Comparison of ENCODE assay signal across 12 cellular contexts in genomic region chr15:96037584-96037983, GRCh38.
DNase-seq lines count a peak whose midpoint lies in the region; ATAC-seq, FAIRE-seq and TF ChIP-seq lines count a peak whose summit lies in the region.
"Had no signal": no experiment of that assay in that cellular context is flagged by ENCODE, and none has a peak within 500 bp of the region (broad histone marks: within the 10 kb centered on the region; RNA-seq: fewer than 3 reads in every experiment).

No MANE protein-coding gene starts in this region.

- RAD21 ChIA-PET in GM12878 (lab: Charles Lee; ENCODE audit: unreplicated experiment), result interaction anchor here (1.2 to 4.8 kb wide), 10 partner anchors 9 to 749 kb away, joined by 4 to 22 read pairs (median 8); no protein-coding TSS in a partner anchor

- POLR2A ChIA-PET in GM12878 (lab: Charles Lee), result interaction anchor here (0.6 to 1.4 kb wide), 3 partner anchors 11 to 417 kb away, joined by 3 to 8 read pairs (median 5); no protein-coding TSS in a partner anchor

- H2AFZ ChIP-seq in GM12878 (ENCODE audit: control insufficient read depth, low read depth, low read length), result no peak overlapping the region

- TF ChIP-seq RAD21 in GM12878 (IDR thresholded peaks at IDR 0.05; ENCODE audit: insufficient read depth, low read depth, low read length), result peak; percentile 10; the same call in 1 of the 2 replicates

- peak overlapping the region; percentile 6; the same call in 1 of the 2 replicates for H3K27ac ChIP-seq in GM12878 (ENCODE audit: control insufficient read depth, insufficient read depth)
- no peak overlapping the region for H3K27ac ChIP-seq in adrenal gland
- H3K27ac ChIP-seq in ovary, result no peak overlapping the region

- SMC1A ChIA-PET in GM12878 (lab: Charles Lee; ENCODE audit: uncharacterized antibody, unreplicated experiment), result interaction anchor here (0.6 to 4.0 kb wide), 20 partner anchors 10 to 420 kb away, joined by 3 to 28 read pairs (median 5); no protein-coding TSS in a partner anchor

- intact Hi-C loops in GM12878 (cut with micrococcal nuclease; ENCODE audit: unreplicated experiment), result loop anchor here (1.0 to 5.0 kb wide), 3 partner anchors 21 to 780 kb away; no protein-coding TSS in a partner anchor
- intact Hi-C loops in adrenal gland (cut with DNase I), result no loop called here
- intact Hi-C loops in ovary (cut with DNase I), result no loop called here

- H3K27me3 ChIP-seq in GM12878 (replicated peaks in 1 of 2; ENCODE audit: control insufficient read depth in 2 of 2, insufficient read depth in 2 of 2, low read length in 1 of 2) (no peaks in the 10 kb centered on the region), adrenal gland (peaks cover 8% of the 10 kb centered on the region), ovary (no peaks in the 10 kb centered on the region)

- TF ChIP-seq POLR2A in GM12878 (IDR thresholded peaks at IDR 0.05; ENCODE audit: low read depth, low read length) (no peak), adrenal gland (IDR thresholded peaks at IDR 0.05) (no peak), ovary (IDR thresholded peaks at IDR 0.05) (no peak)

- H3K9ac ChIP-seq in GM12878 (ENCODE audit: control insufficient read depth, insufficient read depth, low read length), result no peak overlapping the region

- TF ChIP-seq EP300 in GM12878 (IDR thresholded peaks at IDR 0.05; ENCODE audit: borderline replicate concordance in 1 of 2, control insufficient read depth in 1 of 2, low read depth in 2 of 2, low read length in 2 of 2) (peak; percentile 89 to 92), ovary (IDR thresholded peaks at IDR 0.05) (no peak)

- in situ Hi-C loops in GM12878 (cut with MboI), result no loop called here

- DNase-seq in GF-D8 (lab: John Stamatoyannopoulos, UW) (peak; percentile 25), GM12878 (ENCODE audit: low read depth, low spot score) (peak; percentile 93), adrenal gland (no peak), DMS53 treated with DMSO at 0.1 percent for 48 hours (lab: John Stamatoyannopoulos, UW; ENCODE audit: unreplicated experiment) (no peak), ovary (no peak)
- DNase-seq in stimulated activated CD4-positive, alpha-beta T cell treated with anti-CD3 and anti-CD28 coated beads, Interleukin-4, amount 100 ng/mL, for 1 hour, result no peak
- DNase-seq: activated naive CD4-positive, alpha-beta T cell treated with Interleukin-2 at 50 U/mL for 16 hours; CD4-positive, alpha-beta memory T cell; right cardiac atrium had no signal

- CTCF ChIA-PET in GM12878 (lab: Yijun Ruan, JAX), result interaction anchor here (1.1 to 3.0 kb wide), 7 partner anchors 10 to 778 kb away, joined by 3 to 12 read pairs (median 4); no protein-coding TSS in a partner anchor

- peak; percentile 61 for FAIRE-seq in GM12878 (lab: Jason Lieb, UNC)
- FAIRE-seq: keratinocyte had no signal

- peak; percentile 58 for ATAC-seq in GM21526 (IDR thresholded peaks at IDR 0.05; ENCODE audit: low FRiP score, unreplicated experiment)
- peak; percentile 67 for ATAC-seq in HG03469 (IDR thresholded peaks at IDR 0.05; ENCODE audit: unreplicated experiment)
- peak; percentile 73 for ATAC-seq in GM12878
- ATAC-seq: right cardiac atrium had no signal

- no peaks in the 10 kb centered on the region for H3K79me2 ChIP-seq in GM12878 (ENCODE audit: control insufficient read depth, insufficient read depth, low read length)

- no peak for TF ChIP-seq CTCF in GM12878 (IDR thresholded peaks at IDR 0.05 in 2 of 3, conservative IDR thresholded peaks at IDR 0.05 in 1 of 3; ENCODE audit: control insufficient read depth in 2 of 3, extremely low read depth in 1 of 3, insufficient read depth in 1 of 3, low read depth in 3 of 3, low read length in 3 of 3)
- TF ChIP-seq CTCF in adrenal gland (IDR thresholded peaks at IDR 0.05), result no peak
- TF ChIP-seq CTCF in ovary (IDR thresholded peaks at IDR 0.05), result no peak

- no peak overlapping the region for H3K4me3 ChIP-seq in GM12878
- H3K4me3 ChIP-seq in adrenal gland, result no peak overlapping the region
- H3K4me3 ChIP-seq in ovary, result no peak overlapping the region

- H3K4me1 ChIP-seq in GM12878 (ENCODE audit: control insufficient read depth, insufficient read depth, low read length) (peaks cover 37% of the 10 kb centered on the region), adrenal gland (replicated peaks in 1 of 2) (no peaks in the 10 kb centered on the region), ovary (ENCODE audit: insufficient read depth) (peaks cover 6% of the 10 kb centered on the region)

- no TSS peak for BruUV-seq in GM12878 (replicated peaks; lab: Mats Ljungman, UMichigan)

- H3K36me3 ChIP-seq in GM12878 (ENCODE audit: control insufficient read depth in 2 of 2, insufficient read depth in 2 of 2, low read length in 1 of 2) (no peaks in the 10 kb centered on the region), adrenal gland (replicated peaks in 1 of 2) (no peaks in the 10 kb centered on the region), ovary (no peaks in the 10 kb centered on the region)

- H4K20me1 ChIP-seq in GM12878 (ENCODE audit: control insufficient read depth, insufficient read depth), result no peaks in the 10 kb centered on the region

- H3K4me2 ChIP-seq in GM12878 (ENCODE audit: control insufficient read depth, insufficient read depth), result peak overlapping the region; percentile 60

- H3K9me3 ChIP-seq in GM12878 (replicated peaks; ENCODE audit: control insufficient read depth, insufficient read depth, low read length) (no peaks in the 10 kb centered on the region; the same call in none of the 3 replicates), adrenal gland (replicated peaks in 1 of 3) (no peaks in the 10 kb centered on the region), ovary (no peaks in the 10 kb centered on the region)

- WGBS in GM12878 (ENCODE audit: insufficient coverage, insufficient replicate concordance, low lambda C conversion rate, missing lambda C conversion rate), result 18% methylated on average over 4 of the region's 4 CpGs
- 60 to 78% (median 76%) methylated on average over 4 of the region's 4 CpGs for WGBS in adrenal gland, 4 donors
- 90 to 92% (median 91%) methylated on average over 4 of the region's 4 CpGs for WGBS in ovary, 3 donors

TF ChIP-seq in GM12878, 131 proteins besides CTCF, POLR2A, EP300 and RAD21 (continues in another document):
- no peak for TF ChIP-seq E2F4 (IDR thresholded peaks at IDR 0.05; ENCODE audit: low read depth, low read length)
- no peak for TF ChIP-seq SIN3A (IDR thresholded peaks at IDR 0.05; ENCODE audit: low read depth, low read length)
- TF ChIP-seq HSF1 (IDR thresholded peaks at IDR 0.05; ENCODE audit: low read depth, low read length), result no peak
- TF ChIP-seq RUNX3 (IDR thresholded peaks at IDR 0.05; ENCODE audit: low read length), result peak; percentile 100
- peak; percentile 90 for TF ChIP-seq ZNF217 (IDR thresholded peaks at IDR 0.05)
- TF ChIP-seq KDM1A (IDR thresholded peaks at IDR 0.05; ENCODE audit: borderline replicate concordance), result no peak
- no peak for TF ChIP-seq ZNF274 (IDR thresholded peaks at IDR 0.05; ENCODE audit: insufficient read depth, insufficient read length)
- peak; percentile 16; the same call in 1 of the 2 replicates for TF ChIP-seq REST (IDR thresholded peaks at IDR 0.05; ENCODE audit: low read depth, low read length)

Comparison
In these comparisons a context has a peak if more than half of its experiments do, and no peak if none do; other contexts are left out.
1. DNase-seq: peak in GF-D8 (single experiment) and GM12878 (single experiment); none in adrenal gland (0 of 7), DMS53 treated with DMSO at 0.1 percent for 48 hours (single experiment), stimulated activated CD4-positive, alpha-beta T cell treated with anti-CD3 and anti-CD28 coated beads, Interleukin-4, amount 100 ng/mL, for 1 hour (single experiment) and ovary (0 of 5).
2. Peak in every context shown above with its lines, with median percentiles within 50 percentile points of each other: ATAC-seq.